ENCODE assay signal across 10 cellular contexts in the genomic region with DNA sequence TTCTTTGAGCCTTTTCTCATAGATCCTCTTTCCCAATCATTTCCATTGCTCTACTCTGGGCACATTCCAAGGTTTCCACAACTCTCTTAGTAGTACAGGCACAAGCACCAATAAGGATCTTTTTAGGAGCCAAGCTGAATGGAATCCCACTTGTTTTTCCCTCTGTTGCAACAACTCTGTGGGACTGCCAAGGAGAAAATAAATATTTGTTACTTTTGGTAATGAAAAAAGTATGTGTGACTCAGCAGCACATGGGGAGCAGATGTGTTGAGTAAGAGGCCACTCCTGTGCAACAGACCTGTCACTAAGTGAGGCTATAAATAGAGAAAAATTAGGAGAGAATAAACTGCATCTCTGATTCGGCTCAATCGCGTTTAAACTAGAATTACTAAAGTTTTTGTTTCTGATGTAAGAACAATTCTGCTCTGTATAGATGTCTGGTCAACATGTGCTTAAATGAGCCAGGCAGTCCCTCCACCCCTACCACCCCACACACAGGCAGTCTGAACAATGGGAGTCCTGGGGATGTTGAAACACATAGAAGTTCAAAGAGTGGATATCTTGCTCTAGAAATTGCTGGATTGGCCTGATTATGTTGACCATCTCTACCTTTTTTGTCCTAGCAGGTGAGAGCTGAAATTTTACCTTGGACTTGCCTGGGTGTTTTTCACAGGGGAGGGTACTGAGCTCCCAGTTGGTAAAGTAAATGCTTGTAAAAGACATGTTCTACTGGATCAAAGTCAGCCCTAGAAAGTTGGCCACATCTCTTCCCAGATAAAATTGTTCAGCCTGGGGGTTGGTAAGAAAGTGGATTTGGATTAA.
DNase-seq lines count a peak whose midpoint lies in the region; FAIRE-seq and TF ChIP-seq lines count a peak whose summit lies in the region.
"Had no signal": no experiment of that assay in that cellular context is flagged by ENCODE, and none has a peak within 500 bp of the region (broad histone marks: within the 10 kb centered on the region; RNA-seq: fewer than 3 reads in every experiment).

No MANE protein-coding gene starts in this region.

- H3K9me3 ChIP-seq in MG63, result 0 out of 2 replicates have a peak, but pooled peaks cover 2% of the 10 kb centered on the region

- H2BK15ac ChIP-seq in mesendoderm (replicated peaks; ENCODE audit: low read depth), result peak overlapping the region; percentile 74

- no CpG with 5 or more reads among the region's 3 CpGs for WGBS in mesendoderm (ENCODE audit: extremely low coverage, insufficient coverage, low lambda C conversion rate)

- no peak overlapping the region for H4K5ac ChIP-seq in mesendoderm (ENCODE audit: low read length)

- H3K9ac ChIP-seq in mesendoderm (ENCODE audit: low read length), result no peak overlapping the region

- H3K27me3 ChIP-seq in MG63, result no peaks in the 10 kb centered on the region
- H3K27me3 ChIP-seq in mesendoderm (ENCODE audit: insufficient read depth, low read length, poor library complexity), result no peaks in the 10 kb centered on the region

- no peaks in the 10 kb centered on the region for H3K79me2 ChIP-seq in mesendoderm (ENCODE audit: control insufficient read depth, insufficient read depth, low read length)

- TF ChIP-seq CTCF in AG04449 (IDR thresholded peaks at IDR 0.05; ENCODE audit: insufficient read depth, low read length, missing control alignments), result no peak

- no peak overlapping the region for H3K23ac ChIP-seq in mesendoderm (ENCODE audit: low read length)

- no peak overlapping the region for H3K4me3 ChIP-seq in AG04449 (ENCODE audit: low read depth, low read length)
- no peak overlapping the region for H3K4me3 ChIP-seq in MG63
- no peak overlapping the region for H3K4me3 ChIP-seq in mesendoderm (ENCODE audit: low read length)

- H3K36me3 ChIP-seq in MG63 (no peaks in the 10 kb centered on the region), mesendoderm (ENCODE audit: control insufficient read depth, insufficient read depth, low read length) (no peaks in the 10 kb centered on the region)

- peak; percentile 99 for FAIRE-seq in endometrium (lab: Jason Lieb, UNC)
- FAIRE-seq: colon, D721Med had no signal

- no peak overlapping the region for H2BK120ac ChIP-seq in mesendoderm (ENCODE audit: low read depth, low read length)

- no peak overlapping the region for H2AK5ac ChIP-seq in mesendoderm (ENCODE audit: low read length)

- no peak overlapping the region for H3K4me2 ChIP-seq in mesendoderm (ENCODE audit: low read length)

- H2BK5ac ChIP-seq in mesendoderm (ENCODE audit: low read length), result no peak overlapping the region

- peak overlapping the region; percentile 68 for H3K18ac ChIP-seq in mesendoderm (ENCODE audit: low read length)

- DNase-seq in AG04449 (ENCODE audit: low read depth, low spot score), result peak; percentile 3
- DNase-seq in MG63, result peak; percentile 62
- DNase-seq in mesendoderm, result peak; percentile 81
- DNase-seq in NCI-H82 (lab: John Stamatoyannopoulos, UW), result no peak
- DNase-seq in COLO829 (ENCODE audit: low spot score), result no peak
- DNase-seq in activated naive CD4-positive, alpha-beta T cell (lab: John Stamatoyannopoulos, UW), result no peak
- DNase-seq in stimulated activated CD4-positive, alpha-beta T cell treated with anti-CD3 and anti-CD28 coated beads, Interleukin-15, amount 100 ng/mL, for 24 hours, result no peak

- H3K56ac ChIP-seq in mesendoderm (ENCODE audit: low read length), result no peak overlapping the region

- no peaks in the 10 kb centered on the region for H3K79me1 ChIP-seq in mesendoderm (ENCODE audit: low read length)

- peak overlapping the region; percentile 36 for H3K4ac ChIP-seq in mesendoderm (ENCODE audit: low read depth, low read length)

- H3K4me1 ChIP-seq in mesendoderm (ENCODE audit: control insufficient read depth, low read depth, low read length), result peaks cover 3% of the 10 kb centered on the region

- H3K27ac ChIP-seq in mesendoderm (ENCODE audit: low read depth, low read length), result no peak overlapping the region

- CTCF ChIA-PET in AG04449 (lab: Yijun Ruan, JAX), result no interaction called here

- POLR2A ChIA-PET in AG04449 (lab: Yijun Ruan, JAX), result no interaction called here

- H4K8ac ChIP-seq in mesendoderm (ENCODE audit: low read depth, low read length), result no peak overlapping the region

Comparison
In these comparisons a context has a peak if more than half of its experiments do, and no peak if none do; other contexts are left out.
1. DNase-seq: peak in AG04449 (single experiment), MG63 (single experiment) and mesendoderm (single experiment); none in NCI-H82 (single experiment), COLO829 (single experiment), activated naive CD4-positive, alpha-beta T cell (0 of 4) and stimulated activated CD4-positive, alpha-beta T cell treated with anti-CD3 and anti-CD28 coated beads, Interleukin-15, amount 100 ng/mL, for 24 hours (single experiment).